In the genomic region with DNA sequence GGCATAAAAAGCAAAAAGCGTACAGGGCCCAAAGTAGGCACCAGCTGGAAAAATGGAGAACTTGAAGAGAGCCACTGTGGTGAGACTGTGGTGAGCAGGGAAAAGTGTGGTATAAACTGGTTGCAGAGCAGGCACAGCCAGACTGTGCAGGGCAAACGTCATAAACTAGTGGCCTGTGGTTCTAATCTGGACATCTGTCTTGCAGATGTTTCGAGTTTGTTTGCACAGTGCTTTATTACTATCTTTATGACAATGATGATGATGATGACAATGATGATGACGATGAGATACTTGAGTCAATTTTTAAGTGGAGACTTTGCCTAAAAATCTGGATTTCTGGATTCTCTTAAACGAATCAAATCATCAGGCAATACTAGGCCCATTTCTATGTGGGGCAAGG, we compare ENCODE assay signal across 23 cellular contexts. TPM values are rescaled to one million over a fixed set of nuclear protein-coding genes. Genes with fewer than 3 reads are reported as not detected.
DNase-seq lines count a peak whose midpoint lies in the region; ATAC-seq and TF ChIP-seq lines count a peak whose summit lies in the region.
"Had no signal": no experiment of that assay in that cellular context is flagged by ENCODE, and none has a peak within 500 bp of the region (broad histone marks: within the 10 kb centered on the region; RNA-seq: fewer than 3 reads in every experiment).

No MANE protein-coding gene starts in this region.

- ATAC-seq in activated CD4-positive, CD25-positive, alpha-beta regulatory T cell treated with anti-CD3 and anti-CD28 coated beads, Interleukin-2, amount 50 U/mL, for 24 hours, result no peak
- ATAC-seq in GM19351 (IDR thresholded peaks at IDR 0.05; ENCODE audit: unreplicated experiment) (no peak), HG02798 (IDR thresholded peaks at IDR 0.05; ENCODE audit: poor library complexity, unreplicated experiment) (no peak), HG03045 (IDR thresholded peaks at IDR 0.05; ENCODE audit: unreplicated experiment) (no peak)
- ATAC-seq: GM23338 had no signal

- DNase-seq in NOMO-1 treated with DMSO at 0.1 percent for 48 hours (lab: John Stamatoyannopoulos, UW; ENCODE audit: unreplicated experiment), result peak; percentile 21
- DNase-seq in NOMO-1 (lab: John Stamatoyannopoulos, UW; ENCODE audit: unreplicated experiment in 2 of 2), result no peak
- DNase-seq in RPMI7951 (ENCODE audit: low read depth), result peak; percentile 76
- peak; percentile 51 for DNase-seq in fibroblast of mammary gland (ENCODE audit: low read depth)
- DNase-seq: 8988T; BE2C; Caco-2; CD4-positive, alpha-beta T cell; DMS153; GDM1; HCEC 1CT; KG1; NCI-H1092 treated with DMSO at 0.1 percent for 48 hours; NCI-H2081; NCI-H446 treated with DMSO at 0.1 percent for 48 hours; NCI-H69; SJCRH30; SW 1271 had no signal

- TF ChIP-seq CTCF in fibroblast of mammary gland (conservative IDR thresholded peaks at IDR 0.05; ENCODE audit: control insufficient read depth, insufficient read depth, low read depth, low read length), result no peak

- no peak overlapping the region for H3K4me3 ChIP-seq in fibroblast of mammary gland (ENCODE audit: control insufficient read depth, low read depth, low read length)
- H3K4me3 ChIP-seq: GM23338, SJCRH30 had no signal

RNA-seq across cellular contexts. Expression of gene SEMA3C, which starts 45.7 kb away (rescaled TPM):
- total RNA-seq in RPMI7951 (2014; rRNA removed; shearing (Covaris generic)), result 111 and 119 TPM in 2 replicates

Comparison
In these comparisons a context has a peak if more than half of its experiments do, and no peak if none do; other contexts are left out.
1. DNase-seq: peak in NOMO-1 treated with DMSO at 0.1 percent for 48 hours (single experiment), RPMI7951 (single experiment) and fibroblast of mammary gland (single experiment); none in NOMO-1 (0 of 2).